8 cellular contexts compared by ENCODE assay signal in genomic region chr7:30595461-30596042, GRCh38. TPM values are rescaled to one million over a fixed set of nuclear protein-coding genes. Genes with fewer than 3 reads are reported as not detected.
DNase-seq lines count a peak whose midpoint lies in the region; ATAC-seq and TF ChIP-seq lines count a peak whose summit lies in the region.

No MANE protein-coding gene starts in this region.

- DNase-seq in NCI-H2107 treated with DMSO at 0.1 percent for 48 hours (lab: John Stamatoyannopoulos, UW; ENCODE audit: unreplicated experiment) (peak; percentile 39), NCI-H2107 (lab: John Stamatoyannopoulos, UW) (no peak), dermis blood vessel endothelial cell (peak; percentile 36), naive B cell (peak; percentile 6), GM13977 (ENCODE audit: low spot score) (no peak)
- no peak for DNase-seq in stimulated activated CD4-positive, alpha-beta T cell treated with anti-CD3 and anti-CD28 coated beads, Interleukin-2, amount 100 ng/mL, for 24 hours

- H3K4me3 ChIP-seq in OCI-LY1 (ENCODE audit: low read depth, low read length, poor library complexity, severe bottlenecking) = peak overlapping the region; percentile 84

- no peaks in the 10 kb centered on the region for H3K9me3 ChIP-seq in OCI-LY1 (ENCODE audit: low read length)

- H3F3A ChIP-seq in OCI-LY1 (ENCODE audit: insufficient read depth, low read length) = no peaks in the 10 kb centered on the region

- peaks cover 27% of the 10 kb centered on the region for H3K4me1 ChIP-seq in OCI-LY1 (ENCODE audit: insufficient read depth, low read length, severe bottlenecking)

- H2AFZ ChIP-seq in OCI-LY1 (ENCODE audit: low read length) = no peak overlapping the region

- H3K36me3 Mint-ChIP-seq in naive B cell = peaks cover 6 to 8% of the 10 kb centered on the region in 2 donors

- peak overlapping the region; percentile 99 to 100 (median 100) for H3K27ac Mint-ChIP-seq in naive B cell

- peak overlapping the region; percentile 92 to 100 (median 98) for H3K4me3 Mint-ChIP-seq in naive B cell

- no peak for ATAC-seq in naive B cell (ENCODE audit: low read depth in 2 of 2)
- ATAC-seq in GM18858 (IDR thresholded peaks at IDR 0.05; ENCODE audit: unreplicated experiment) = no peak

- H3K9ac ChIP-seq in OCI-LY1 (ENCODE audit: low read length) = peak overlapping the region; percentile 90

- peak overlapping the region; percentile 85 for H3K4me2 ChIP-seq in OCI-LY1 (ENCODE audit: low read length)

- peaks cover 25% of the 10 kb centered on the region for H3K36me3 ChIP-seq in OCI-LY1 (ENCODE audit: insufficient read depth, low read length)

- peaks cover 32 to 54% (median 53%) of the 10 kb centered on the region in 3 donors for H3K4me1 Mint-ChIP-seq in naive B cell

- peaks cover 45% of the 10 kb centered on the region for H3K79me2 ChIP-seq in OCI-LY1 (ENCODE audit: insufficient read depth, low read length)

- H3K9me3 Mint-ChIP-seq in naive B cell = no peaks in the 10 kb centered on the region

- peak overlapping the region; percentile 93 for H3K27ac ChIP-seq in OCI-LY1 (ENCODE audit: low read depth, low read length, poor library complexity, severe bottlenecking)

- no peaks in the 10 kb centered on the region for H3K9me2 ChIP-seq in OCI-LY1 (ENCODE audit: low read depth, low read length)

- no peaks in the 10 kb centered on the region for H3K27me3 Mint-ChIP-seq in naive B cell

- H3K27me3 ChIP-seq in OCI-LY1 (ENCODE audit: insufficient read depth, low read length) = no peaks in the 10 kb centered on the region

- no peaks in the 10 kb centered on the region for H4K20me1 ChIP-seq in OCI-LY1 (ENCODE audit: insufficient read depth, low read length)

- TF ChIP-seq CTCF in OCI-LY1 (IDR thresholded peaks at IDR 0.05; ENCODE audit: low read length) (no peak), GM13977 (IDR thresholded peaks at IDR 0.05; ENCODE audit: extremely low read depth, insufficient read depth, missing control alignments) (no peak)

- in situ Hi-C loops in GM13977 (cut with MboI; ENCODE audit: low pct_unique_long_range_greater_than_20kb, low sequenced_read_pairs, unreplicated experiment) = no loop called here

RNA-seq across cellular contexts. Expression of gene GARS1, which starts 0.9 kb away (rescaled TPM):
- total RNA-seq in dermis blood vessel endothelial cell = 59.2 and 147 TPM in 2 replicates
- polyA plus RNA-seq in naive B cell (ENCODE audit: low read depth in 6 of 6) = 10 to 100 TPM; 46.9 to 72.4 (median 55.9) TPM

Comparison
In these comparisons a context has a peak if more than half of its experiments do, and no peak if none do; other contexts are left out.
1. DNase-seq: peak in NCI-H2107 treated with DMSO at 0.1 percent for 48 hours (single experiment), dermis blood vessel endothelial cell (single experiment) and naive B cell (single experiment); none in NCI-H2107 (single experiment), GM13977 (single experiment) and stimulated activated CD4-positive, alpha-beta T cell treated with anti-CD3 and anti-CD28 coated beads, Interleukin-2, amount 100 ng/mL, for 24 hours (0 of 2).